10 cellular contexts compared by ENCODE assay signal in the genomic region with DNA sequence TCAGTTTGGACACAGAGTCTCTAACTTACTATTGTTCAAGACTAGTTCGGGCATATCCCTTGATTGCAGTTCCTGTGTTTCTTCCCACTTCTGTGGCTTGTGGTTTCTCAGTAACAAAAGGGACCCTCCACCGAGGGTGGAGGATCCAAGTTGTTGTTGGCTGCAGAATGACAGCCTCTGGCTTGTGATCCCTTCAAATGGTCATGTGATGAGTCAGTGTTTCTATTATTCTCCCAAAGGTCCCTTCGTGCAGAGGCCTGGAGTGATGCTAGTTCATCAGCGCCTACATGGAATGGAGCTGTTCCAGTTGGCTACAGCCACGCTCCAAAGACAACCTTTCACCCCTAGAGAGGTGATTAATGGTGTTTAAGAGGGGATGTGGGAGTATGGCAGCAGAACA. TPM values are rescaled to one million over a fixed set of nuclear protein-coding genes. Genes with fewer than 3 reads are reported as not detected.
DNase-seq lines count a peak whose midpoint lies in the region; ATAC-seq and TF ChIP-seq lines count a peak whose summit lies in the region.
"Had no signal": no experiment of that assay in that cellular context is flagged by ENCODE, and none has a peak within 500 bp of the region (broad histone marks: within the 10 kb centered on the region; RNA-seq: fewer than 3 reads in every experiment).

No MANE protein-coding gene starts in this region.

- no peak overlapping the region for H3K4me3 ChIP-seq in suprapubic skin
- H3K4me3 ChIP-seq: upper lobe of left lung had no signal

- peaks cover 42% of the 10 kb centered on the region for H3K4me1 Mint-ChIP-seq in activated CD8-positive, alpha-beta memory T cell treated with anti-CD3 and anti-CD28 coated beads, Interleukin-2, amount 10 ng/mL, durations not matched to agents 7 days and 5 days
- peaks cover 37% of the 10 kb centered on the region for H3K4me1 Mint-ChIP-seq in activated naive CD8-positive, alpha-beta T cell treated with anti-CD3 and anti-CD28 coated beads, Interleukin-2, amount 10 ng/mL, durations not matched to agents 7 days and 5 days
- peaks cover 33 to 43% of the 10 kb centered on the region in 2 donors for H3K4me1 Mint-ChIP-seq in immature natural killer cell

- H3K9me3 Mint-ChIP-seq in activated CD8-positive, alpha-beta memory T cell treated with anti-CD3 and anti-CD28 coated beads, Interleukin-2, amount 10 ng/mL, durations not matched to agents 7 days and 5 days (ENCODE audit: low read depth): no peaks in the 10 kb centered on the region
- H3K9me3 Mint-ChIP-seq in activated naive CD8-positive, alpha-beta T cell treated with anti-CD3 and anti-CD28 coated beads, Interleukin-2, amount 10 ng/mL, durations not matched to agents 7 days and 5 days: no peaks in the 10 kb centered on the region
- no peaks in the 10 kb centered on the region for H3K9me3 Mint-ChIP-seq in immature natural killer cell

- H3K36me3 Mint-ChIP-seq in activated CD8-positive, alpha-beta memory T cell treated with anti-CD3 and anti-CD28 coated beads, Interleukin-2, amount 10 ng/mL, durations not matched to agents 7 days and 5 days: peaks cover 40% of the 10 kb centered on the region
- peaks cover 9% of the 10 kb centered on the region for H3K36me3 Mint-ChIP-seq in activated naive CD8-positive, alpha-beta T cell treated with anti-CD3 and anti-CD28 coated beads, Interleukin-2, amount 10 ng/mL, durations not matched to agents 7 days and 5 days
- peaks cover 10 to 44% (median 19%) of the 10 kb centered on the region in 3 donors for H3K36me3 Mint-ChIP-seq in immature natural killer cell

- no peak for TF ChIP-seq CTCF in suprapubic skin (IDR thresholded peaks at IDR 0.05)

- no peak for TF ChIP-seq EP300 in suprapubic skin (IDR thresholded peaks at IDR 0.05)

- H3K27ac Mint-ChIP-seq in activated CD8-positive, alpha-beta memory T cell treated with anti-CD3 and anti-CD28 coated beads, Interleukin-2, amount 10 ng/mL, durations not matched to agents 7 days and 5 days: peak overlapping the region; percentile 16
- H3K27ac Mint-ChIP-seq in activated naive CD8-positive, alpha-beta T cell treated with anti-CD3 and anti-CD28 coated beads, Interleukin-2, amount 10 ng/mL, durations not matched to agents 7 days and 5 days: peak overlapping the region; percentile 1
- H3K27ac Mint-ChIP-seq in immature natural killer cell: peak overlapping the region; percentile 34 to 76 (median 70)

- POLR2A ChIA-PET in activated naive CD8-positive, alpha-beta T cell treated with anti-CD3 and anti-CD28 coated beads, Interleukin-2, amount 10 ng/mL, durations not matched to agents 7 days and 5 days (lab: Charles Lee): no interaction called here

- DNase-seq in activated CD8-positive, alpha-beta memory T cell treated with anti-CD3 and anti-CD28 coated beads, Interleukin-2, amount 10 ng/mL, durations not matched to agents 7 days and 5 days: no peak
- DNase-seq in activated CD8-positive, alpha-beta memory T cell treated with anti-CD3 and anti-CD28 coated beads for 24 hours: no peak
- DNase-seq in activated naive CD8-positive, alpha-beta T cell treated with anti-CD3 and anti-CD28 coated beads, Interleukin-2, amount 10 ng/mL, durations not matched to agents 7 days and 5 days: no peak
- DNase-seq in immature natural killer cell (no peak), suprapubic skin (ENCODE audit: low spot score in 2 of 2) (no peak), KG1 (lab: John Stamatoyannopoulos, UW) (no peak), 8988T (no peak)
- DNase-seq: NCI-H2171 treated with DMSO at 0.1 percent for 48 hours, upper lobe of left lung had no signal

- peak overlapping the region; percentile 52 for H3K27ac ChIP-seq in suprapubic skin
- H3K27ac ChIP-seq: upper lobe of left lung had no signal

- ATAC-seq in activated CD8-positive, alpha-beta memory T cell treated with anti-CD3 and anti-CD28 coated beads, Interleukin-2, amount 10 ng/mL, durations not matched to agents 7 days and 5 days: no peak
- ATAC-seq in activated naive CD8-positive, alpha-beta T cell treated with anti-CD3 and anti-CD28 coated beads, Interleukin-2, amount 10 ng/mL, durations not matched to agents 7 days and 5 days (ENCODE audit: low read depth): no peak
- ATAC-seq in HG02884 (IDR thresholded peaks at IDR 0.05; ENCODE audit: unreplicated experiment): no peak

- 44% methylated on average over 4 of the region's 5 CpGs for WGBS in suprapubic skin

- H3K27me3 ChIP-seq in suprapubic skin: peaks cover 7% of the 10 kb centered on the region

- peaks cover 34% of the 10 kb centered on the region for H3K4me1 ChIP-seq in suprapubic skin

- H3K4me3 Mint-ChIP-seq in activated CD8-positive, alpha-beta memory T cell treated with anti-CD3 and anti-CD28 coated beads, Interleukin-2, amount 10 ng/mL, durations not matched to agents 7 days and 5 days: no peak overlapping the region
- H3K4me3 Mint-ChIP-seq in activated naive CD8-positive, alpha-beta T cell treated with anti-CD3 and anti-CD28 coated beads, Interleukin-2, amount 10 ng/mL, durations not matched to agents 7 days and 5 days: peak overlapping the region; percentile 5
- H3K4me3 Mint-ChIP-seq in immature natural killer cell: peak overlapping the region in 3 of 5 donors; percentile 3 to 73 (median 33)

- CTCF ChIA-PET in activated CD8-positive, alpha-beta memory T cell treated with anti-CD3 and anti-CD28 coated beads, Interleukin-2, amount 10 ng/mL, durations not matched to agents 7 days and 5 days (lab: Charles Lee): interaction anchor here (0.7 to 1.4 kb wide), 2 partner anchors 13 to 406 kb away, joined by 3 to 6 read pairs; no protein-coding TSS in a partner anchor

- TF ChIP-seq POLR2A in suprapubic skin (IDR thresholded peaks at IDR 0.05): no peak

- H3K9me3 ChIP-seq in suprapubic skin: no peaks in the 10 kb centered on the region
- H3K9me3 ChIP-seq: upper lobe of left lung had no signal

- H3K36me3 ChIP-seq in suprapubic skin: peaks cover 38% of the 10 kb centered on the region

- H3K27me3 Mint-ChIP-seq in activated CD8-positive, alpha-beta memory T cell treated with anti-CD3 and anti-CD28 coated beads, Interleukin-2, amount 10 ng/mL, durations not matched to agents 7 days and 5 days: peaks cover 8% of the 10 kb centered on the region
- no peaks in the 10 kb centered on the region for H3K27me3 Mint-ChIP-seq in activated naive CD8-positive, alpha-beta T cell treated with anti-CD3 and anti-CD28 coated beads, Interleukin-2, amount 10 ng/mL, durations not matched to agents 7 days and 5 days
- H3K27me3 Mint-ChIP-seq in immature natural killer cell (ENCODE audit: low read depth in 3 of 3): peaks cover 3 to 11% (median 6%) of the 10 kb centered on the region in 3 donors

RNA-seq across cellular contexts. Expression of gene VWCE, which starts 2.6 kb away (rescaled TPM):
- total RNA-seq in activated CD8-positive, alpha-beta memory T cell treated with anti-CD3 and anti-CD28 coated beads, Interleukin-2, amount 10 ng/mL, durations not matched to agents 7 days and 5 days: 1 to 10 TPM; 3.8 to 3.9 TPM
- 1 to 10 TPM; 2.4 to 3.1 TPM for total RNA-seq in activated naive CD8-positive, alpha-beta T cell treated with anti-CD3 and anti-CD28 coated beads, Interleukin-2, amount 10 ng/mL, durations not matched to agents 7 days and 5 days
- polyA plus RNA-seq in immature natural killer cell: not detected
- 1 to 10 TPM in 3 of 4 donors, under 1 TPM in 1; 0.26 to 1.7 (median 1.6) TPM for total RNA-seq in suprapubic skin

RNA-seq across cellular contexts. Expression of gene DDB1, which starts 35.2 kb away (rescaled TPM):
- total RNA-seq in activated CD8-positive, alpha-beta memory T cell treated with anti-CD3 and anti-CD28 coated beads, Interleukin-2, amount 10 ng/mL, durations not matched to agents 7 days and 5 days: 100 to 1,000 TPM; 189 to 258 TPM
- 100 to 1,000 TPM; 168 to 181 TPM for total RNA-seq in activated naive CD8-positive, alpha-beta T cell treated with anti-CD3 and anti-CD28 coated beads, Interleukin-2, amount 10 ng/mL, durations not matched to agents 7 days and 5 days
- 100 to 1,000 TPM; 105 to 131 (median 119) TPM for polyA plus RNA-seq in immature natural killer cell
- total RNA-seq in suprapubic skin: 100 to 1,000 TPM; 151 to 219 (median 182) TPM

RNA-seq across cellular contexts. Expression of gene TKFC, which starts 35.3 kb away (rescaled TPM):
- total RNA-seq in activated CD8-positive, alpha-beta memory T cell treated with anti-CD3 and anti-CD28 coated beads, Interleukin-2, amount 10 ng/mL, durations not matched to agents 7 days and 5 days: 10 to 100 TPM; 36.9 to 42.3 TPM
- 10 to 100 TPM; 31.5 to 34.3 TPM for total RNA-seq in activated naive CD8-positive, alpha-beta T cell treated with anti-CD3 and anti-CD28 coated beads, Interleukin-2, amount 10 ng/mL, durations not matched to agents 7 days and 5 days
- polyA plus RNA-seq in immature natural killer cell: 10 to 100 TPM; 35.0 to 38.2 (median 36.2) TPM
- 10 to 100 TPM; 38.6 to 55.3 (median 47.8) TPM for total RNA-seq in suprapubic skin

RNA-seq across cellular contexts. Expression of gene PGA5, which starts 56.8 kb away (rescaled TPM):
- total RNA-seq in activated CD8-positive, alpha-beta memory T cell treated with anti-CD3 and anti-CD28 coated beads, Interleukin-2, amount 10 ng/mL, durations not matched to agents 7 days and 5 days: not detected
- not detected for total RNA-seq in activated naive CD8-positive, alpha-beta T cell treated with anti-CD3 and anti-CD28 coated beads, Interleukin-2, amount 10 ng/mL, durations not matched to agents 7 days and 5 days
- polyA plus RNA-seq in immature natural killer cell: not detected
- not detected for total RNA-seq in suprapubic skin

Comparison
In these comparisons a context has a peak if more than half of its experiments do, and no peak if none do; other contexts are left out.
1. H3K27ac Mint-ChIP-seq: peak in every context shown above with its lines; median percentile 70 in immature natural killer cell; 16 in activated CD8-positive, alpha-beta memory T cell treated with anti-CD3 and anti-CD28 coated beads, Interleukin-2, amount 10 ng/mL, durations not matched to agents 7 days and 5 days; 1 in activated naive CD8-positive, alpha-beta T cell treated with anti-CD3 and anti-CD28 coated beads, Interleukin-2, amount 10 ng/mL, durations not matched to agents 7 days and 5 days.